Comparison of ENCODE assay signal across 20 cellular contexts in the genomic region with DNA sequence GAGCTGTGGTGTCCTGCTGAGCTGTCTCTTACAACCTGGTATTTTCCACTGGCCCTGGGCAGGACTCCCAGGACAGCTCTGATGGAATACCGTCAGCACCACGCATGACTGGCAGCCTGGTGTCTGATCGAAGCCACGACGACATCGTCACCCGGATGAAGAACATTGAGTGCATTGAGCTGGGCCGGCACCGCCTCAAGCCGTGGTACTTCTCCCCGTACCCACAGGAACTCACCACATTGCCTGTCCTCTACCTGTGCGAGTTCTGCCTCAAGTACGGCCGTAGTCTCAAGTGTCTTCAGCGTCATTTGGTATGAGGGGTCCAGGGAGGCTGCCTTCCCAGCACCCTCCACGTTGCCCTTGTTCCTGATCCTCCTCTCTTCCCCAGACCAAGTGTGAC. TPM values are rescaled to one million over a fixed set of nuclear protein-coding genes. Genes with fewer than 3 reads are reported as not detected.
DNase-seq lines count a peak whose midpoint lies in the region; ATAC-seq, FAIRE-seq and TF ChIP-seq lines count a peak whose summit lies in the region.
"Had no signal": no experiment of that assay in that cellular context is flagged by ENCODE, and none has a peak within 500 bp of the region (broad histone marks: within the 10 kb centered on the region; RNA-seq: fewer than 3 reads in every experiment).

No MANE protein-coding gene starts in this region.

- H3K9me2 ChIP-seq in PC-3 (replicated peaks; ENCODE audit: low read length), result no peaks in the 10 kb centered on the region

- no peak overlapping the region for H2AFZ ChIP-seq in PC-3 (ENCODE audit: low read length)

- no peak for FAIRE-seq in H54 (lab: Jason Lieb, UNC)

- CTCF ChIA-PET in PC-3 (lab: Charles Lee), result interaction anchor here (0.6 kb wide), 2 partner anchors 246 to 439 kb away, joined by 3 to 5 read pairs; no protein-coding TSS in a partner anchor

- H3K27me3 ChIP-seq in PC-3 (ENCODE audit: low read length), result no peaks in the 10 kb centered on the region
- H3K27me3 ChIP-seq: ascending aorta, heart left ventricle, uterus had no signal

- no peak overlapping the region for H3K9ac ChIP-seq in PC-3 (ENCODE audit: low read length)

- intact Hi-C loops in PC-3 (cut with micrococcal nuclease), result loop anchor here (10.0 kb wide), 1 partner anchor 270 kb away; no protein-coding TSS in a partner anchor

- no peaks in the 10 kb centered on the region for H3F3A ChIP-seq in PC-3 (ENCODE audit: low read length, unreplicated experiment)

- POLR2A ChIA-PET in PC-3 (lab: Charles Lee; ENCODE audit: unreplicated experiment), result no interaction called here

- no peak for TF ChIP-seq CTCF in nephron (IDR thresholded peaks at IDR 0.05; ENCODE audit: unreplicated experiment in 3 of 3)
- no peak for TF ChIP-seq CTCF in PC-3 (conservative IDR thresholded peaks at IDR 0.05; ENCODE audit: low read depth, low read length)

- H3K9me3 ChIP-seq in PC-3 (ENCODE audit: low read length), result no peaks in the 10 kb centered on the region
- H3K9me3 ChIP-seq: ascending aorta, HAP-1, heart left ventricle, prostate gland, uterus had no signal

- peaks cover 30% of the 10 kb centered on the region for H3K4me1 Mint-ChIP-seq in T-helper 2 cell treated with Interferon-gamma antibody and Interleukin-4, amounts not matched to agents 5 μg/mL and 100 μg/mL, for 36 hours (ENCODE audit: low read depth)
- H3K4me1 Mint-ChIP-seq in central memory CD8-positive, alpha-beta T cell, result peaks cover 40% of the 10 kb centered on the region
- peaks cover 25% of the 10 kb centered on the region for H3K4me1 Mint-ChIP-seq in nephron

- peaks cover 56% of the 10 kb centered on the region for H3K36me3 ChIP-seq in PC-3 (ENCODE audit: low read depth, low read length)
- H3K36me3 ChIP-seq: uterus had no signal

- H3K79me2 ChIP-seq in PC-3 (ENCODE audit: low read length), result peaks cover 40% of the 10 kb centered on the region

- peaks cover 26% of the 10 kb centered on the region for H3K4me1 ChIP-seq in PC-3 (ENCODE audit: insufficient read depth, low read length)

- no peak for ATAC-seq in central memory CD8-positive, alpha-beta T cell (replicated peaks; ENCODE audit: extremely low read depth, poor library complexity, severe bottlenecking)
- ATAC-seq in PC-3, result no peak
- ATAC-seq in HG03159 (IDR thresholded peaks at IDR 0.05; ENCODE audit: unreplicated experiment), result no peak
- ATAC-seq: heart left ventricle had no signal

- no peak overlapping the region for H3K4me2 ChIP-seq in PC-3 (ENCODE audit: low read length)

- BruUV-seq in PC-3 (replicated peaks; lab: Mats Ljungman, UMichigan), result no TSS peak

- 0 out of 2 replicates have a peak, but pooled peaks have one; percentile 23 for TF ChIP-seq POLR2A in H54 (IDR thresholded peaks at IDR 0.05; ENCODE audit: low read depth, low read length)

- H3K9me3 Mint-ChIP-seq in T-helper 2 cell treated with Interferon-gamma antibody and Interleukin-4, amounts not matched to agents 5 μg/mL and 100 μg/mL, for 36 hours, result no peaks in the 10 kb centered on the region
- H3K9me3 Mint-ChIP-seq in central memory CD8-positive, alpha-beta T cell, result no peaks in the 10 kb centered on the region
- H3K9me3 Mint-ChIP-seq in nephron, result no peaks in the 10 kb centered on the region

- no peaks in the 10 kb centered on the region for H3K27me3 Mint-ChIP-seq in T-helper 2 cell treated with Interferon-gamma antibody and Interleukin-4, amounts not matched to agents 5 μg/mL and 100 μg/mL, for 36 hours (ENCODE audit: low read depth)
- no peaks in the 10 kb centered on the region for H3K27me3 Mint-ChIP-seq in central memory CD8-positive, alpha-beta T cell
- H3K27me3 Mint-ChIP-seq in nephron (ENCODE audit: low read depth), result no peaks in the 10 kb centered on the region

- no peak overlapping the region for H3K27ac Mint-ChIP-seq in T-helper 2 cell treated with Interferon-gamma antibody and Interleukin-4, amounts not matched to agents 5 μg/mL and 100 μg/mL, for 36 hours
- peak overlapping the region; percentile 49 for H3K27ac Mint-ChIP-seq in central memory CD8-positive, alpha-beta T cell (ENCODE audit: low read depth)
- peak overlapping the region in 1 of 3 experiments; percentile 34 for H3K27ac Mint-ChIP-seq in nephron
- H3K27ac Mint-ChIP-seq: endodermal cell had no signal

- DNase-seq in T-helper 2 cell treated with Interferon-gamma antibody and Interleukin-4, amounts not matched to agents 5 μg/mL and 100 μg/mL, for 36 hours (ENCODE audit: low spot score), result no peak
- no peak for DNase-seq in T-helper 2 cell
- DNase-seq in H54 (ENCODE audit: insufficient read length, low spot score), result no peak
- no peak for DNase-seq in central memory CD8-positive, alpha-beta T cell (ENCODE audit: low spot score in 2 of 2)
- no peak for DNase-seq in PC-3
- DNase-seq in NCI-H2029 treated with DMSO at 0.1 percent for 48 hours (lab: John Stamatoyannopoulos, UW), result no peak
- DNase-seq: 8988T; activated CD4-positive, alpha-beta T cell treated with anti-CD3 and anti-CD28 coated beads, Interleukin-2, amount 50 U/mL, for 4 hours; endodermal cell; GDM1; heart left ventricle; NCI-H1105; NCI-H510A; uterus had no signal

- peaks cover 59% of the 10 kb centered on the region for H3K36me3 Mint-ChIP-seq in T-helper 2 cell treated with Interferon-gamma antibody and Interleukin-4, amounts not matched to agents 5 μg/mL and 100 μg/mL, for 36 hours (ENCODE audit: low read depth)
- peaks cover 51% of the 10 kb centered on the region for H3K36me3 Mint-ChIP-seq in central memory CD8-positive, alpha-beta T cell (ENCODE audit: insufficient read depth)
- H3K36me3 Mint-ChIP-seq in nephron (ENCODE audit: low read depth), result peaks cover 50% of the 10 kb centered on the region

- H3K4me3 Mint-ChIP-seq in T-helper 2 cell treated with Interferon-gamma antibody and Interleukin-4, amounts not matched to agents 5 μg/mL and 100 μg/mL, for 36 hours, result peak overlapping the region; percentile 34
- H3K4me3 Mint-ChIP-seq in central memory CD8-positive, alpha-beta T cell, result peak overlapping the region; percentile 63
- peak overlapping the region; percentile 70 to 95 (median 77) for H3K4me3 Mint-ChIP-seq in nephron

- no peak overlapping the region for H3K27ac ChIP-seq in PC-3 (ENCODE audit: low read length)
- H3K27ac ChIP-seq: ascending aorta, heart left ventricle, skin epidermis, uterus had no signal

- no peak overlapping the region for H3K4me3 ChIP-seq in PC-3 (ENCODE audit: low read length)
- H3K4me3 ChIP-seq: ascending aorta, HAP-1, heart left ventricle, prostate gland, skin epidermis, uterus had no signal

- peaks cover 12% of the 10 kb centered on the region; the same call in 1 of the 2 replicates for H4K20me1 ChIP-seq in PC-3 (ENCODE audit: low read length)

RNA-seq across cellular contexts. Expression of a gene that starts 2.4 kb away (rescaled TPM):
- 74.9 and 83.9 TPM in 2 replicates for total RNA-seq in PC-3 (2014; rRNA removed)

RNA-seq across cellular contexts. Expression of a gene that starts 6.2 kb away (rescaled TPM):
- total RNA-seq in PC-3 (2014; rRNA removed), result 96.2 and 172 TPM in 2 replicates

RNA-seq across cellular contexts. Expression of a gene that starts 51.7 kb away (rescaled TPM):
- 70.3 and 84.2 TPM in 2 replicates for total RNA-seq in PC-3 (2014; rRNA removed)
